Comparison of ENCODE assay signal across 8 cellular contexts in the genomic region with DNA sequence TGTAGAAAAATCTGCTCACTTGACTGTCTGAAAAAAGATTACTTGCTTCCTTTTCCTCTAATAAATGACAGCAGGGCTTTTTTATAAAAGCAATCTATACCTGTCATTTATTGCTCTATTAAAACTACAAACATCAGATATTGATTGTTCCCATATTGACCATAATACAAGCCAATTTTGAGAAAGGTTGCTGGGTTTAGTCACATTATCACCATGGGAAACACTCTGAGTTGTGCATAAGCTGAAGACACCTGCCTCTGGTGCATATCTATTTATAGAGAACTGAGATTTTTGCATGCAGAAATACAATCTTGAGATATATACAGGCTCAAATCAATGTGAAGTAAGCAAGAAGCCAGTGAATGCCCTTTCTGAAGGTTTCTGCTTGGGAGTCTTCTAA.
"Had no signal": no experiment of that assay in that cellular context is flagged by ENCODE, and none has a peak within 500 bp of the region (broad histone marks: within the 10 kb centered on the region; RNA-seq: fewer than 3 reads in every experiment).

No MANE protein-coding gene starts in this region.

- H3K9me3 ChIP-seq: HAP-1 had no signal

- H3K4me3 ChIP-seq: GM23248, HAP-1, K562 had no signal

- H3K4me3 Mint-ChIP-seq: HFFc6 had no signal

- H3K36me3 ChIP-seq: HAP-1 had no signal

- DNase-seq: GM23248, GOT3, H7, HFFc6, IMR-90 had no signal

- H3K27ac ChIP-seq: GM23248 had no signal

- H2AFZ ChIP-seq: GM23248 had no signal

- H3K9ac ChIP-seq: GM23248 had no signal

- H3K27ac Mint-ChIP-seq: HFFc6 had no signal

- ATAC-seq: HCT116, K562 had no signal
